ENCODE assay signal across 8 cellular contexts in genomic region chr1:181089017-181089776, GRCh38. TPM values are rescaled to one million over a fixed set of nuclear protein-coding genes. Genes with fewer than 3 reads are reported as not detected.
DNase-seq lines count a peak whose midpoint lies in the region; ATAC-seq and TF ChIP-seq lines count a peak whose summit lies in the region.

No MANE protein-coding gene starts in this region.

- H3K27me3 Mint-ChIP-seq in activated B cell treated with CpG ODN at 0.5 μM for 24 hours = no peaks in the 10 kb centered on the region
- H3K27me3 Mint-ChIP-seq in naive thymus-derived CD4-positive, alpha-beta T cell = peaks cover 0 to 5% (median 0%) of the 10 kb centered on the region in 5 donors

- no peaks in the 10 kb centered on the region for H3K9me3 Mint-ChIP-seq in activated B cell treated with CpG ODN at 0.5 μM for 24 hours
- H3K9me3 Mint-ChIP-seq in naive thymus-derived CD4-positive, alpha-beta T cell = peaks cover 0 to 5% (median 0%) of the 10 kb centered on the region in 11 donors

- no peak for TF ChIP-seq EP300 in upper lobe of left lung (IDR thresholded peaks at IDR 0.05)

- H3K4me3 ChIP-seq in ectodermal cell (ENCODE audit: insufficient read depth, low read depth, low read length) (peak overlapping the region; percentile 81), upper lobe of left lung (peak overlapping the region; percentile 58 to 89 (median 84))
- peak overlapping the region; percentile 83 for H3K4me3 ChIP-seq in naive thymus-derived CD4-positive, alpha-beta T cell (ENCODE audit: low read length)

- H3K4me1 ChIP-seq in ectodermal cell (ENCODE audit: control insufficient read depth, insufficient read depth, low read length) (peaks cover 8% of the 10 kb centered on the region), upper lobe of left lung (peaks cover 24 to 40% (median 32%) of the 10 kb centered on the region in 4 donors)
- peaks cover 12 to 23% of the 10 kb centered on the region in 2 donors for H3K4me1 ChIP-seq in naive thymus-derived CD4-positive, alpha-beta T cell (ENCODE audit: control insufficient read depth in 2 of 2, insufficient read depth in 2 of 2, low read length in 2 of 2)

- H3K4me3 Mint-ChIP-seq in activated B cell treated with CpG ODN at 0.5 μM for 24 hours = peak overlapping the region; percentile 99
- H3K4me3 Mint-ChIP-seq in naive thymus-derived CD4-positive, alpha-beta T cell = peak overlapping the region; percentile 89 to 100 (median 99)

- intact Hi-C loops in activated B cell treated with CpG ODN at 0.5 μM for 24 hours (cut with micrococcal nuclease) = loop anchor here (5.0 to 10.0 kb wide), 3 partner anchors 336 to 1207 kb away; partner anchors contain the start of genes TOR1AIP1 and XPR1
- intact Hi-C loops in naive thymus-derived CD4-positive, alpha-beta T cell (cut with micrococcal nuclease) = loop anchor here (2.0 to 10.0 kb wide), 4 partner anchors 26 to 1750 kb away; partner anchors contain the start of gene DHX9 (in 1 of the 2)

- no peaks in the 10 kb centered on the region for H3K36me3 ChIP-seq in ectodermal cell (ENCODE audit: control insufficient read depth, insufficient read depth, low read length)
- peaks cover 0 to 4% (median 0%) of the 10 kb centered on the region in 3 experiments for H3K36me3 ChIP-seq in naive thymus-derived CD4-positive, alpha-beta T cell (ENCODE audit: control insufficient read depth in 2 of 3, insufficient read depth in 3 of 3, low read length in 3 of 3)
- H3K36me3 ChIP-seq in upper lobe of left lung = peaks cover 0 to 11% (median 0%) of the 10 kb centered on the region in 4 donors

- H3K36me3 Mint-ChIP-seq in activated B cell treated with CpG ODN at 0.5 μM for 24 hours (ENCODE audit: low read depth) = peaks cover 48% of the 10 kb centered on the region
- peaks cover 0 to 29% (median 0%) of the 10 kb centered on the region in 5 donors for H3K36me3 Mint-ChIP-seq in naive thymus-derived CD4-positive, alpha-beta T cell

- WGBS in ectodermal cell, 2 experiments = 0% methylated on average over 105 of the region's 105 CpGs
- WGBS in upper lobe of left lung, 2 donors = 0 to 1% methylated on average over 2 to 40 of the region's 105 CpGs

- H3K27me3 ChIP-seq in ectodermal cell (ENCODE audit: control insufficient read depth, insufficient read depth, low read length, poor library complexity, severe bottlenecking) (peaks cover 19% of the 10 kb centered on the region), upper lobe of left lung (no peaks in the 10 kb centered on the region)
- H3K27me3 ChIP-seq in naive thymus-derived CD4-positive, alpha-beta T cell (ENCODE audit: control insufficient read depth in 2 of 2, insufficient read depth in 2 of 2, low read length in 2 of 2) = no peaks in the 10 kb centered on the region

- POLR2A ChIA-PET in activated B cell treated with CpG ODN at 0.5 μM for 24 hours (lab: Charles Lee) = interaction anchor here (0.6 to 38.3 kb wide), 17 partner anchors 9 to 1749 kb away, joined by 3 to 1783 read pairs (median 15); partner anchors contain the start of genes MR1 and STX6
- POLR2A ChIA-PET in naive thymus-derived CD4-positive, alpha-beta T cell (lab: Charles Lee) = interaction anchor here (0.5 to 10.6 kb wide), 19 partner anchors 13 to 1079 kb away, joined by 3 to 264 read pairs (median 4); partner anchors contain the start of gene MR1

- no peaks in the 10 kb centered on the region for H3K9me3 ChIP-seq in ectodermal cell (ENCODE audit: control insufficient read depth, low read length)
- H3K9me3 ChIP-seq in naive thymus-derived CD4-positive, alpha-beta T cell (ENCODE audit: control insufficient read depth in 2 of 3, low read length in 3 of 3) = no peaks in the 10 kb centered on the region
- H3K9me3 ChIP-seq in upper lobe of left lung = no peaks in the 10 kb centered on the region

- H3K4me1 Mint-ChIP-seq in activated B cell treated with CpG ODN at 0.5 μM for 24 hours = peaks cover 57% of the 10 kb centered on the region
- H3K4me1 Mint-ChIP-seq in naive thymus-derived CD4-positive, alpha-beta T cell = peaks cover 25 to 55% (median 43%) of the 10 kb centered on the region in 7 donors

- TF ChIP-seq CTCF in activated B cell treated with CpG ODN at 0.5 μM for 24 hours (IDR thresholded peaks at IDR 0.05) = no peak
- TF ChIP-seq CTCF in upper lobe of left lung (IDR thresholded peaks at IDR 0.05) = no peak

- H3K27ac Mint-ChIP-seq in activated B cell treated with CpG ODN at 0.5 μM for 24 hours = peak overlapping the region; percentile 98
- peak overlapping the region; percentile 92 to 98 (median 97) for H3K27ac Mint-ChIP-seq in naive thymus-derived CD4-positive, alpha-beta T cell

- ATAC-seq in HG03175 (IDR thresholded peaks at IDR 0.05; ENCODE audit: unreplicated experiment) = peak; percentile 15
- ATAC-seq in activated B cell treated with CpG ODN at 0.5 μM for 24 hours (ENCODE audit: low read depth) = no peak
- ATAC-seq in naive thymus-derived CD4-positive, alpha-beta T cell = peak; percentile 1
- ATAC-seq in upper lobe of left lung (ENCODE audit: low FRiP score in 2 of 2) = peak in 1 of 2 donors; percentile 29

- H3K27ac ChIP-seq in ectodermal cell (ENCODE audit: insufficient read depth, low read depth, low read length, poor library complexity, severe bottlenecking) (peak overlapping the region; percentile 33), upper lobe of left lung (peak overlapping the region; percentile 93 to 98 (median 94))
- H3K27ac ChIP-seq in naive thymus-derived CD4-positive, alpha-beta T cell (ENCODE audit: low read depth, low read length) = peak overlapping the region; percentile 98

- CTCF ChIA-PET in activated B cell treated with CpG ODN at 0.5 μM for 24 hours (lab: Charles Lee) = interaction anchor here (1.8 to 7.2 kb wide), 3 partner anchors 53 to 61 kb away, joined by 7 to 194 read pairs (median 62); no protein-coding TSS in a partner anchor
- CTCF ChIA-PET in naive thymus-derived CD4-positive, alpha-beta T cell (lab: Charles Lee) = interaction anchor here (1.0 to 2.2 kb wide), 6 partner anchors 9 to 78 kb away, joined by 3 to 22 read pairs (median 6); partner anchors contain the start of gene STX6

- peak; percentile 37 for DNase-seq in NCI-H2196 (lab: John Stamatoyannopoulos, UW; ENCODE audit: unreplicated experiment)
- no peak for DNase-seq in NCI-H2196 treated with DMSO at 0.1 percent for 48 hours (lab: John Stamatoyannopoulos, UW; ENCODE audit: unreplicated experiment)
- DNase-seq in activated B cell treated with CpG ODN at 0.5 μM for 24 hours = no peak
- DNase-seq in naive thymus-derived CD4-positive, alpha-beta T cell = peak in 1 of 9 donors; percentile 64
- DNase-seq in upper lobe of left lung = peak in 1 of 2 donors; percentile 90
- DNase-seq in effector CD8-positive, alpha-beta T cell (lab: John Stamatoyannopoulos, UW) = no peak

- TF ChIP-seq POLR2A in upper lobe of left lung (IDR thresholded peaks at IDR 0.05) = no peak

RNA-seq across cellular contexts. Expression of gene IER5, which starts 0.7 kb away (rescaled TPM):
- total RNA-seq in activated B cell treated with CpG ODN at 0.5 μM for 24 hours (155 and 156 TPM in 2 replicates), upper lobe of left lung (10 to 100 TPM; 15.0 to 43.6 (median 26.1) TPM)
- 11.4 TPM for polyA plus RNA-seq in ectodermal cell (2013, experiment 1 of 4)
- polyA plus RNA-seq in ectodermal cell (2013, experiment 2 of 4) = 9.9 TPM
- 12.1 TPM for polyA plus RNA-seq in ectodermal cell (2013, experiment 3 of 4)
- 10.4 TPM for polyA plus RNA-seq in ectodermal cell (2013, experiment 4 of 4)
- 10 to 100 TPM; 12.7 to 86.9 (median 46.0) TPM for total RNA-seq in naive thymus-derived CD4-positive, alpha-beta T cell
- 1 to 10 TPM; 2.1 to 2.6 TPM for polyA plus RNA-seq in naive thymus-derived CD4-positive, alpha-beta T cell

RNA-seq across cellular contexts. Expression of gene MR1, which starts 55.4 kb away (rescaled TPM):
- total RNA-seq in activated B cell treated with CpG ODN at 0.5 μM for 24 hours = 24.3 and 24.8 TPM in 2 replicates
- polyA plus RNA-seq in ectodermal cell (2013, experiment 1 of 4) = 0.19 TPM
- 0.62 TPM for polyA plus RNA-seq in ectodermal cell (2013, experiment 2 of 4)
- polyA plus RNA-seq in ectodermal cell (2013, experiment 3 of 4) = 0.48 TPM
- 0.36 TPM for polyA plus RNA-seq in ectodermal cell (2013, experiment 4 of 4)
- total RNA-seq in naive thymus-derived CD4-positive, alpha-beta T cell = 10 to 100 TPM; 19.8 to 35.8 (median 29.7) TPM
- 10 to 100 TPM; 29.8 to 39.2 TPM for polyA plus RNA-seq in naive thymus-derived CD4-positive, alpha-beta T cell
- total RNA-seq in upper lobe of left lung = 10 to 100 TPM; 22.0 to 54.0 (median 26.9) TPM

Comparison
In these comparisons a context has a peak if more than half of its experiments do, and no peak if none do; other contexts are left out.
1. H3K27ac ChIP-seq: peak in every context shown above with its lines; median percentile 98 in naive thymus-derived CD4-positive, alpha-beta T cell; 94 in upper lobe of left lung; 33 in ectodermal cell.